Comparison of ENCODE assay signal across 33 cellular contexts in genomic region chr11:2308713-2309112, GRCh38. TPM values are rescaled to one million over a fixed set of nuclear protein-coding genes. Genes with fewer than 3 reads are reported as not detected.
"Had no signal": no experiment of that assay in that cellular context is flagged by ENCODE, and none has a peak within 500 bp of the region (broad histone marks: within the 10 kb centered on the region; RNA-seq: fewer than 3 reads in every experiment).

No MANE protein-coding gene starts in this region.

- FAIRE-seq: endothelial cell of umbilical vein, small intestine had no signal

- H3K9me3 Mint-ChIP-seq: activated naive CD8-positive, alpha-beta T cell treated with anti-CD3 and anti-CD28 coated beads for 36 hours; activated T-cell treated with anti-CD3 and anti-CD28 coated beads, Interleukin-2, amount 50 U/mL, for 72 hours; mesothelial cell of epicardium; naive B cell; neural progenitor cell; stimulated activated memory B cell treated with anti-CD40 and anti-IgM and Interleukin-4, amounts not matched to agents 10 μg/mL and 1 μg/mL and 100 μg/mL, for 72 hours; stimulated activated naive CD8-positive, alpha-beta T cell treated with anti-CD3 and anti-CD28 coated beads, Interleukin-15, amount 100 ng/mL, for 72 hours had no signal

- H3K27ac ChIP-seq: adrenal gland, body of pancreas, neural progenitor cell, right lobe of liver had no signal

- H3K36me3 Mint-ChIP-seq: activated CD8-positive, alpha-beta memory T cell treated with anti-CD3 and anti-CD28 coated beads, Interleukin-2, amount 10 ng/mL, durations not matched to agents 7 days and 5 days; activated naive CD8-positive, alpha-beta T cell treated with anti-CD3 and anti-CD28 coated beads for 36 hours; mesothelial cell of epicardium; naive B cell; neural progenitor cell had no signal

- H3K4me1 ChIP-seq: neural progenitor cell had no signal

- DNase-seq: activated CD4-positive, alpha-beta T cell treated with anti-CD3 and anti-CD28 coated beads, Interleukin-2, amount 50 U/mL, for 1 hour; activated CD4-positive, CD25-positive, alpha-beta regulatory T cell treated with anti-CD3 and anti-CD28 coated beads, Interleukin-2, amount 50 U/mL, for 72 hours; activated CD8-positive, alpha-beta memory T cell treated with anti-CD3 and anti-CD28 coated beads, Interleukin-2, amount 10 ng/mL, durations not matched to agents 7 days and 5 days; activated CD8-positive, alpha-beta T cell treated with anti-CD3 and anti-CD28 coated beads, Interleukin-2, amount 10 ng/mL, durations not matched to agents 7 days and 5 days; activated naive CD4-positive, alpha-beta T cell treated with Interleukin-2 at 50 U/mL for 16 hours; activated naive CD8-positive, alpha-beta T cell treated with anti-CD3 and anti-CD28 coated beads for 36 hours; activated T-cell treated with anti-CD3 and anti-CD28 coated beads, Interleukin-2, amount 50 U/mL, for 72 hours; body of pancreas; cerebellar nuclear complex; cortex of kidney; islet precursor cell; left colon; naive B cell; small intestine; stimulated activated CD4-positive, alpha-beta T cell treated with anti-CD3 and anti-CD28 coated beads, Interleukin-1b, Interleukin-23, amount 100 ng/mL, for 48 hours; stimulated activated CD4-positive, alpha-beta T cell treated with anti-CD3 and anti-CD28 coated beads, Interleukin-4, amount 100 ng/mL, for 4 hours; stimulated activated CD8-positive, alpha-beta memory T cell treated with anti-CD3 and anti-CD28 coated beads, Interleukin-4, amount 100 ng/mL, for 48 hours; stimulated activated naive CD8-positive, alpha-beta T cell treated with anti-CD3 and anti-CD28 coated beads, Interleukin-15, amount 100 ng/mL, for 72 hours; substantia nigra; T-helper 17 cell; T1000 had no signal

- ATAC-seq: activated CD8-positive, alpha-beta memory T cell treated with anti-CD3 and anti-CD28 coated beads, Interleukin-2, amount 10 ng/mL, durations not matched to agents 7 days and 5 days; activated CD8-positive, alpha-beta T cell treated with anti-CD3 and anti-CD28 coated beads, Interleukin-2, amount 10 ng/mL, durations not matched to agents 7 days and 5 days; activated T-cell treated with anti-CD3 and anti-CD28 coated beads, Interleukin-2, amount 50 U/mL, for 72 hours; body of pancreas; gastroesophageal sphincter; left colon; right lobe of liver; stimulated activated memory B cell treated with anti-CD40 and anti-IgM and Interleukin-4, amounts not matched to agents 10 μg/mL and 1 μg/mL and 100 μg/mL, for 72 hours; stimulated activated naive CD8-positive, alpha-beta T cell treated with anti-CD3 and anti-CD28 coated beads, Interleukin-15, amount 100 ng/mL, for 72 hours; T-helper 17 cell had no signal

- H3K4me3 ChIP-seq: adrenal gland, body of pancreas, gastroesophageal sphincter, hepatocyte, neural progenitor cell, right lobe of liver, upper lobe of left lung had no signal

- H3K27ac Mint-ChIP-seq: activated CD8-positive, alpha-beta memory T cell treated with anti-CD3 and anti-CD28 coated beads, Interleukin-2, amount 10 ng/mL, durations not matched to agents 7 days and 5 days; activated CD8-positive, alpha-beta T cell treated with anti-CD3 and anti-CD28 coated beads, Interleukin-2, amount 10 ng/mL, durations not matched to agents 7 days and 5 days; activated naive CD8-positive, alpha-beta T cell treated with anti-CD3 and anti-CD28 coated beads for 36 hours; activated T-cell treated with anti-CD3 and anti-CD28 coated beads, Interleukin-2, amount 50 U/mL, for 72 hours; mesothelial cell of epicardium; naive B cell; neural progenitor cell; stimulated activated memory B cell treated with anti-CD40 and anti-IgM and Interleukin-4, amounts not matched to agents 10 μg/mL and 1 μg/mL and 100 μg/mL, for 72 hours; T-helper 17 cell had no signal

- H3K36me3 ChIP-seq: adrenal gland, gastroesophageal sphincter, neural progenitor cell, right lobe of liver, upper lobe of left lung had no signal

- H3K27me3 Mint-ChIP-seq: activated CD8-positive, alpha-beta memory T cell treated with anti-CD3 and anti-CD28 coated beads, Interleukin-2, amount 10 ng/mL, durations not matched to agents 7 days and 5 days; activated naive CD8-positive, alpha-beta T cell treated with anti-CD3 and anti-CD28 coated beads for 36 hours; naive B cell; stimulated activated naive CD8-positive, alpha-beta T cell treated with anti-CD3 and anti-CD28 coated beads, Interleukin-15, amount 100 ng/mL, for 72 hours; T-helper 17 cell had no signal

- H3K4me3 Mint-ChIP-seq: activated CD8-positive, alpha-beta memory T cell treated with anti-CD3 and anti-CD28 coated beads, Interleukin-2, amount 10 ng/mL, durations not matched to agents 7 days and 5 days; activated CD8-positive, alpha-beta T cell treated with anti-CD3 and anti-CD28 coated beads, Interleukin-2, amount 10 ng/mL, durations not matched to agents 7 days and 5 days; activated naive CD8-positive, alpha-beta T cell treated with anti-CD3 and anti-CD28 coated beads for 36 hours; activated T-cell treated with anti-CD3 and anti-CD28 coated beads, Interleukin-2, amount 50 U/mL, for 72 hours; mesothelial cell of epicardium; naive B cell; neural progenitor cell; stimulated activated memory B cell treated with anti-CD40 and anti-IgM and Interleukin-4, amounts not matched to agents 10 μg/mL and 1 μg/mL and 100 μg/mL, for 72 hours; stimulated activated naive CD8-positive, alpha-beta T cell treated with anti-CD3 and anti-CD28 coated beads, Interleukin-15, amount 100 ng/mL, for 72 hours; T-helper 17 cell had no signal

- H3K9ac ChIP-seq: neural progenitor cell had no signal

- H3K9me3 ChIP-seq: adrenal gland, body of pancreas, gastroesophageal sphincter, right lobe of liver, upper lobe of left lung had no signal

RNA-seq across cellular contexts. Expression of gene TSPAN32, which starts 6.9 kb away (rescaled TPM):
- total RNA-seq: endothelial cell of umbilical vein had no signal
- polyA plus RNA-seq: endothelial cell of umbilical vein, fibroblast of lung had no signal

RNA-seq across cellular contexts. Expression of gene C11orf21, which starts 7.0 kb away (rescaled TPM):
- total RNA-seq: endothelial cell of umbilical vein, fibroblast of villous mesenchyme had no signal
- polyA plus RNA-seq: endothelial cell of umbilical vein, fibroblast of lung had no signal

RNA-seq across cellular contexts. Expression of gene ASCL2, which starts 38.3 kb away (rescaled TPM):
- total RNA-seq: endothelial cell of umbilical vein, fibroblast of lung, fibroblast of villous mesenchyme had no signal
- polyA plus RNA-seq: aorta, endothelial cell of umbilical vein, fibroblast of lung had no signal
